8 cellular contexts compared by ENCODE assay signal in genomic region chr11:66282468-66283455, GRCh38.
DNase-seq lines count a peak whose midpoint lies in the region; ATAC-seq and TF ChIP-seq lines count a peak whose summit lies in the region.

No MANE protein-coding gene starts in this region.

- H3K27ac ChIP-seq in VCaP = peak overlapping the region; percentile 43

- DNase-seq in AG09319 (ENCODE audit: extremely low read depth, low read depth) (peak; percentile 83), NCI-H2196 treated with DMSO at 0.1 percent for 48 hours (lab: John Stamatoyannopoulos, UW; ENCODE audit: unreplicated experiment) (peak; percentile 94), brain pericyte (ENCODE audit: low read depth, low spot score) (peak; percentile 61), iPS-NIHi7 (ENCODE audit: extremely low spot score) (peak; percentile 96)
- DNase-seq in stimulated activated CD4-positive, alpha-beta T cell treated with anti-CD3 and anti-CD28 coated beads, Interleukin-12 subunit alpha, Interleukin-12 subunit beta, amount 100 ng/mL, for 4 hours = peak; percentile 98

- TF ChIP-seq CTCF in AG09319 (IDR thresholded peaks at IDR 0.05; ENCODE audit: low read depth, low read length) (peak; percentile 95), VCaP (conservative IDR thresholded peaks at IDR 0.05) (peak; percentile 100)

- peak; percentile 72 for ATAC-seq in GM18909 (IDR thresholded peaks at IDR 0.05; ENCODE audit: poor library complexity, unreplicated experiment)
- peak; percentile 64 for ATAC-seq in HG03108 (IDR thresholded peaks at IDR 0.05; ENCODE audit: unreplicated experiment)

Comparison
In these comparisons a context has a peak if more than half of its experiments do, and no peak if none do; other contexts are left out.
1. Peak in every context shown above with its lines: DNase-seq, ATAC-seq and H3K27ac ChIP-seq.